ENCODE assay signal across 8 cellular contexts in genomic region chr1:38992450-38993111, GRCh38. TPM values are rescaled to one million over a fixed set of nuclear protein-coding genes. Genes with fewer than 3 reads are reported as not detected.
DNase-seq lines count a peak whose midpoint lies in the region; TF ChIP-seq lines count a peak whose summit lies in the region.

No MANE protein-coding gene starts in this region.

- H3K27me3 ChIP-seq in HUES48 (ENCODE audit: control insufficient read depth, insufficient read depth, low read length) (no peaks in the 10 kb centered on the region), breast epithelium (no peaks in the 10 kb centered on the region), muscle layer of duodenum (ENCODE audit: low read depth, low read length) (no peaks in the 10 kb centered on the region)

- peak overlapping the region; percentile 98 for H3K27ac ChIP-seq in HUES48 (ENCODE audit: low read depth, low read length)
- H3K27ac ChIP-seq in breast epithelium = peak overlapping the region; percentile 95
- peak overlapping the region; percentile 86 for H3K27ac ChIP-seq in muscle layer of duodenum (ENCODE audit: low read length)

- H3K4me1 ChIP-seq in HUES48 (ENCODE audit: control insufficient read depth, insufficient read depth, low read length) (peaks cover 57% of the 10 kb centered on the region), breast epithelium (no peaks in the 10 kb centered on the region), muscle layer of duodenum (ENCODE audit: control insufficient read depth in 1 of 2, insufficient read depth in 2 of 2, low read length in 2 of 2) (peaks cover 10 to 29% of the 10 kb centered on the region in 2 donors)

- intact Hi-C loops in breast epithelium (cut with DNase I; ENCODE audit: low total_unique reads) = no loop called here

- H3K4me3 ChIP-seq in AG09309 (ENCODE audit: control insufficient read depth, low read depth, low read length) = peak overlapping the region; percentile 99
- peak overlapping the region; percentile 100 for H3K4me3 ChIP-seq in HUES48 (ENCODE audit: low read depth, low read length)
- peak overlapping the region; percentile 94 to 99 (median 98) for H3K4me3 ChIP-seq in breast epithelium
- peak overlapping the region; percentile 87 for H3K4me3 ChIP-seq in muscle layer of duodenum (ENCODE audit: low read depth in 1 of 2, low read length in 2 of 2)

- H3K9me3 ChIP-seq in HUES48 (ENCODE audit: control insufficient read depth, insufficient read depth, low read length) = no peaks in the 10 kb centered on the region
- H3K9me3 ChIP-seq in breast epithelium = no peaks in the 10 kb centered on the region
- H3K9me3 ChIP-seq in muscle layer of duodenum (ENCODE audit: control insufficient read depth in 1 of 2, low read length in 2 of 2) = no peaks in the 10 kb centered on the region

- peak overlapping the region; percentile 98 for H3K9ac ChIP-seq in HUES48 (ENCODE audit: low read depth, low read length)

- H3K36me3 ChIP-seq in HUES48 (ENCODE audit: control insufficient read depth, insufficient read depth, low read length) = peaks cover 55% of the 10 kb centered on the region
- no peaks in the 10 kb centered on the region for H3K36me3 ChIP-seq in breast epithelium
- peaks cover 3 to 4% of the 10 kb centered on the region in 2 donors for H3K36me3 ChIP-seq in muscle layer of duodenum (ENCODE audit: control insufficient read depth in 1 of 2, insufficient read depth in 2 of 2, low read length in 2 of 2)

- DNase-seq in AG09309 (ENCODE audit: low read depth) (no peak), breast epithelium (ENCODE audit: low spot score in 2 of 2) (no peak), islet precursor cell (no peak), NK-92 (lab: John Stamatoyannopoulos, UW; ENCODE audit: unreplicated experiment) (no peak), amniotic stem cell (lab: John Stamatoyannopoulos, UW) (no peak)
- no peak for DNase-seq in NK-92 treated with Interleukin-12 subunit alpha and Interleukin-12 subunit beta, amount 100 ng/mL, for 24 hours (lab: John Stamatoyannopoulos, UW)

- TF ChIP-seq CTCF in AG09309 (IDR thresholded peaks at IDR 0.05; ENCODE audit: control insufficient read depth, insufficient read depth, low read depth, low read length, missing control alignments) (no peak), breast epithelium (IDR thresholded peaks at IDR 0.05) (no peak)

- no peak for TF ChIP-seq POLR2A in breast epithelium (IDR thresholded peaks at IDR 0.05)

RNA-seq across cellular contexts. Expression of gene AKIRIN1, which starts 1.5 kb away (rescaled TPM):
- total RNA-seq in breast epithelium = 10 to 100 TPM; 34.7 to 35.1 (median 34.8) TPM

RNA-seq across cellular contexts. Expression of gene NDUFS5, which starts 33.6 kb away (rescaled TPM):
- 100 to 1,000 TPM; 299 to 582 (median 393) TPM for total RNA-seq in breast epithelium

RNA-seq across cellular contexts. Expression of gene RHBDL2, which starts 51.0 kb away (rescaled TPM):
- 1 to 10 TPM in 1 of 3 donors, under 1 TPM in 2; 0.16 to 1.6 (median 0.33) TPM for total RNA-seq in breast epithelium
